ENCODE assay signal across 10 cellular contexts in the genomic region with DNA sequence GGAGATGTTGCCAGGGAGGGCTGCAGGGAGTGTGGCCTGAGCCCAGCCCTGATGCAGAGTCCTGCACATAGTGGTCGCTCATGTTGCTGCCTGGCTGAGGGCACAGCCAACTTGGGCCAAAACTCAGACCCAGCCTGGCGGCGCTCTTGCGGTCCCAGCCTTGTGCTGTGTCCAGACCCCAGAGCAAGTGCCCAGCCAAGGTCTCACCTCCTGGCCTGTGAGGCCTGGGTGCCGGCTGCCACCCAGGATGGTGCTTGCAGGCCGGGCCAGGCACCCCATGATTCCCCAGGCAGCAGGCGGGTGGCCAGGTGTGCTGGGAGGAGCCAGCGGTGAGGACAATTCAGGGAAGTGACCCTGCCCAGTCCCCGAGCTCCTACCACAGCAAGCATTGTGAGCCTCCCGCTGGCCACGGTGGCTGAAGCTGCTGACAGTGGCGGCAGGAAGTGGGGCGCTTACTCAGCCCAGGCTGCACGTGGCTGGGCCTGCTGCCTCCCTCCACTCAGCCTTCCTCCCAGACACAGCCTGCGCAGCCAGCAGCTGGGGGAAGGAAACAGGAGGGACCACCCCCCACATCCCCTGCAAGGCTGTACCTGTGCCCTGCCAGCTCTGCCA. TPM values are rescaled to one million over a fixed set of nuclear protein-coding genes. Genes with fewer than 3 reads are reported as not detected.
DNase-seq lines count a peak whose midpoint lies in the region; ATAC-seq, FAIRE-seq and TF ChIP-seq lines count a peak whose summit lies in the region.
"Had no signal": no experiment of that assay in that cellular context is flagged by ENCODE, and none has a peak within 500 bp of the region (broad histone marks: within the 10 kb centered on the region; RNA-seq: fewer than 3 reads in every experiment).

No MANE protein-coding gene starts in this region.

- no peaks in the 10 kb centered on the region for H3K79me2 ChIP-seq in HepG2 (ENCODE audit: insufficient read depth, low read length)
- H3K79me2 ChIP-seq: hepatocyte had no signal

- H3K27ac Mint-ChIP-seq in activated naive CD8-positive, alpha-beta T cell treated with anti-CD3 and anti-CD28 coated beads, Interleukin-2, amount 10 ng/mL, durations not matched to agents 7 days and 5 days = no peak overlapping the region

- intact Hi-C loops in HepG2 (cut with micrococcal nuclease; ENCODE audit: unreplicated experiment) (no loop called here), aorta (cut with DNase I) (no loop called here)

- H3K4me3 Mint-ChIP-seq in activated naive CD8-positive, alpha-beta T cell treated with anti-CD3 and anti-CD28 coated beads, Interleukin-2, amount 10 ng/mL, durations not matched to agents 7 days and 5 days = no peak overlapping the region

- no peaks in the 10 kb centered on the region for H3K9me3 Mint-ChIP-seq in activated naive CD8-positive, alpha-beta T cell treated with anti-CD3 and anti-CD28 coated beads, Interleukin-2, amount 10 ng/mL, durations not matched to agents 7 days and 5 days

- CTCF ChIA-PET in HepG2 (lab: Yijun Ruan, JAX; ENCODE audit: low intra/inter-chr PET ratio, low total read pairs) = no interaction called here

- FAIRE-seq in HepG2 (lab: Jason Lieb, UNC) = no peak

- H4K20me1 ChIP-seq in HepG2 (ENCODE audit: insufficient read depth, low read length) = no peaks in the 10 kb centered on the region

- no peak for TF ChIP-seq RAD21 in HepG2 (CRISPR knock-in tag; IDR thresholded peaks at IDR 0.05)

- peaks cover 30% of the 10 kb centered on the region for H3K4me1 ChIP-seq in HepG2 (ENCODE audit: insufficient read depth, low read length)
- no peaks in the 10 kb centered on the region for H3K4me1 ChIP-seq in aorta (ENCODE audit: control insufficient read depth in 1 of 2, insufficient read depth in 2 of 2, low read length in 2 of 2)

- no peak overlapping the region for H3K27ac ChIP-seq in HepG2 (ENCODE audit: extremely low read length, insufficient read depth, low read length)
- H3K27ac ChIP-seq in aorta (ENCODE audit: low read depth in 1 of 2, low read length in 2 of 2) = no peak overlapping the region
- H3K27ac ChIP-seq: hepatocyte had no signal

- no peaks in the 10 kb centered on the region for H3K36me3 ChIP-seq in HepG2 (replicated peaks in 1 of 2; ENCODE audit: control insufficient read depth in 1 of 2, insufficient read depth in 2 of 2, low read length in 2 of 2)
- H3K36me3 ChIP-seq in aorta (ENCODE audit: control insufficient read depth in 1 of 2, insufficient read depth in 2 of 2, low read length in 1 of 2) = no peaks in the 10 kb centered on the region

- no peak overlapping the region; the same call in 1 of the 2 replicates for H3K4me2 ChIP-seq in HepG2 (ENCODE audit: low read depth, low read length)
- H3K4me2 ChIP-seq: hepatocyte had no signal

- POLR2A ChIA-PET in activated naive CD8-positive, alpha-beta T cell treated with anti-CD3 and anti-CD28 coated beads, Interleukin-2, amount 10 ng/mL, durations not matched to agents 7 days and 5 days (lab: Charles Lee) = interaction anchor here (0.9 to 2.1 kb wide), 2 partner anchors 30 to 153 kb away, joined by 3 to 9 read pairs; partner anchors contain the start of genes EIF2B2 and NEK9
- POLR2A ChIA-PET in HepG2 (lab: Yijun Ruan, JAX) = interaction anchor here (0.7 to 1.4 kb wide), 3 partner anchors 18 to 675 kb away, joined by 3 read pairs; partner anchors contain the start of gene PGF

- peaks cover 8% of the 10 kb centered on the region for H3K27me3 Mint-ChIP-seq in activated naive CD8-positive, alpha-beta T cell treated with anti-CD3 and anti-CD28 coated beads, Interleukin-2, amount 10 ng/mL, durations not matched to agents 7 days and 5 days

- H3K4me1 Mint-ChIP-seq in activated naive CD8-positive, alpha-beta T cell treated with anti-CD3 and anti-CD28 coated beads, Interleukin-2, amount 10 ng/mL, durations not matched to agents 7 days and 5 days = peaks cover 9% of the 10 kb centered on the region

- in situ Hi-C loops in HepG2 (cut with HindIII; ENCODE audit: extremely low pct_ligation_motif_present, low pct_unique_long_range_greater_than_20kb) = no loop called here

- peak; percentile 92 for ATAC-seq in activated naive CD8-positive, alpha-beta T cell treated with anti-CD3 and anti-CD28 coated beads, Interleukin-2, amount 10 ng/mL, durations not matched to agents 7 days and 5 days (ENCODE audit: low read depth)
- ATAC-seq in HepG2 (peak; percentile 63), aorta (ENCODE audit: low FRiP score) (peak; percentile 59), HG03354 (IDR thresholded peaks at IDR 0.05; ENCODE audit: poor library complexity, severe bottlenecking, unreplicated experiment) (no peak), HG02938 (IDR thresholded peaks at IDR 0.05; ENCODE audit: unreplicated experiment) (no peak)

- H3K27me3 ChIP-seq in HepG2 (ENCODE audit: control insufficient read depth in 1 of 2, insufficient read depth in 2 of 2, low read length in 2 of 2) (peaks cover 0 to 30% of the 10 kb centered on the region in 2 experiments; a peak in 3 of 5 replicates), aorta (ENCODE audit: control insufficient read depth in 1 of 2, insufficient read depth in 2 of 2, low read length in 1 of 2) (no peaks in the 10 kb centered on the region)
- H3K27me3 ChIP-seq: hepatocyte had no signal

- H3K9me3 ChIP-seq in HepG2 (ENCODE audit: low read length) = no peaks in the 10 kb centered on the region
- no peaks in the 10 kb centered on the region for H3K9me3 ChIP-seq in aorta (ENCODE audit: control insufficient read depth, low read length)

- TF ChIP-seq CTCF in HepG2 (CRISPR knock-in tag; IDR thresholded peaks at IDR 0.05) = peak; percentile 19; the same call in 1 of the 2 replicates

- H3K36me3 Mint-ChIP-seq in activated naive CD8-positive, alpha-beta T cell treated with anti-CD3 and anti-CD28 coated beads, Interleukin-2, amount 10 ng/mL, durations not matched to agents 7 days and 5 days = no peaks in the 10 kb centered on the region

- no peak overlapping the region for H2AFZ ChIP-seq in HepG2 (ENCODE audit: low read length)
- H2AFZ ChIP-seq: hepatocyte had no signal

- TF ChIP-seq EP300 in HepG2 (IDR thresholded peaks at IDR 0.05; ENCODE audit: low read depth in 2 of 2, low read length in 2 of 2) (no peak), HepG2 (CRISPR knock-in tag; IDR thresholded peaks at IDR 0.05; ENCODE audit: borderline replicate concordance) (no peak)

- H3K9ac ChIP-seq in HepG2 (ENCODE audit: insufficient read depth, low read depth, low read length) = no peak overlapping the region

- no peak overlapping the region; a peak in 1 of 6 replicates for H3K4me3 ChIP-seq in HepG2 (replicated peaks in 1 of 3; ENCODE audit: insufficient read depth in 1 of 3, low read depth in 2 of 3, low read length in 3 of 3)
- H3K4me3 ChIP-seq in aorta (ENCODE audit: low read length in 2 of 2) = no peak overlapping the region
- H3K4me3 ChIP-seq: hepatocyte had no signal

- 20% methylated on average over 2 of the region's 15 CpGs for WGBS in HepG2 (ENCODE audit: low lambda C conversion rate)
- WGBS in aorta, 2 donors = 89 to 91% methylated on average over 10 to 15 of the region's 15 CpGs

- no peak for TF ChIP-seq POLR2A in HepG2 (IDR thresholded peaks at IDR 0.05; ENCODE audit: insufficient read depth in 1 of 2, low read depth in 2 of 2, low read length in 2 of 2)

- no TSS peak for BruUV-seq in HepG2 (replicated peaks; lab: Mats Ljungman, UMichigan)

- DNase-seq in activated gamma-delta T cell treated with Interleukin-2 at 50 U/mL for 16 hours = peak; percentile 21
- DNase-seq in activated gamma-delta T cell (lab: John Stamatoyannopoulos, UW) = no peak
- DNase-seq in activated naive CD8-positive, alpha-beta T cell treated with anti-CD3 and anti-CD28 coated beads, Interleukin-2, amount 10 ng/mL, durations not matched to agents 7 days and 5 days = peak; percentile 65
- no peak for DNase-seq in HepG2 (ENCODE audit: low spot score)
- DNase-seq in aorta = peak; percentile 79 to 88
- DNase-seq in ecto neural progenitor cell (ENCODE audit: low spot score) = no peak
- DNase-seq: NCI-H187 had no signal

RNA-seq across cellular contexts. Expression of gene PGF, which starts 17.7 kb away (rescaled TPM):
- under 1 TPM in 1 of 2 experiments, not detected in 1; 0.28 TPM for total RNA-seq in activated naive CD8-positive, alpha-beta T cell treated with anti-CD3 and anti-CD28 coated beads, Interleukin-2, amount 10 ng/mL, durations not matched to agents 7 days and 5 days
- total RNA-seq in HepG2 (2016; rRNA removed; fragmentation: Illumina TruSeq; extraction: Trizol) = 20.3 and 27.5 TPM in 2 replicates
- 13.0 and 16.2 TPM in 2 replicates for total RNA-seq in HepG2 (2016; cell fraction: cytosol; rRNA removed; fragmentation: Illumina TruSeq; extraction: Trizol; ENCODE audit: low read depth)
- total RNA-seq in HepG2 (2016; cell fraction: insoluble cytoplasmic fraction; rRNA removed; fragmentation: Illumina TruSeq; extraction: Trizol) = 17.4 and 28.0 TPM in 2 replicates
- total RNA-seq in HepG2 (2016; cell fraction: membrane; rRNA removed; fragmentation: Illumina TruSeq; extraction: Trizol) = 29.3 and 35.9 TPM in 2 replicates
- total RNA-seq in HepG2 (2016; cell fraction: nucleus; rRNA removed; fragmentation: Illumina TruSeq; extraction: Trizol) = 17.6 and 20.1 TPM in 2 replicates
- polyA plus RNA-seq in HepG2 (2011; rRNA removed) = 10.7 and 15.9 TPM in 2 replicates
- 10.4 and 12.8 TPM in 2 replicates for polyA plus RNA-seq in HepG2 (2011; cell fraction: cytosol; rRNA removed)
- polyA plus RNA-seq in HepG2 (2011; cell fraction: nucleus; rRNA removed) = 16.7 and 17.3 TPM in 2 replicates
- 12.1 and 22.6 TPM in 2 replicates for polyA plus RNA-seq in HepG2 (2012)
- polyA plus RNA-seq in HepG2 (2016; cell fraction: cytosol; fragmentation: Illumina TruSeq; extraction: Trizol; ENCODE audit: low read depth) = 11.5 and 14.9 TPM in 2 replicates
- 21.6 and 21.8 TPM in 2 replicates for polyA plus RNA-seq in HepG2 (2016; cell fraction: insoluble cytoplasmic fraction; fragmentation: Illumina TruSeq; extraction: Trizol; ENCODE audit: low read depth)
- 24.0 and 29.9 TPM in 2 replicates for polyA plus RNA-seq in HepG2 (2016; cell fraction: membrane; fragmentation: Illumina TruSeq; extraction: Trizol; ENCODE audit: low read depth)
- 31.6 and 33.1 TPM in 2 replicates for polyA plus RNA-seq in HepG2 (2016; cell fraction: nucleus; fragmentation: Illumina TruSeq; extraction: Trizol; ENCODE audit: insufficient read depth, low read depth)
- polyA minus RNA-seq in HepG2 (2011; rRNA and poly(A)+ RNA removed; ENCODE audit: low replicate concordance) = 0.12 and 15.6 TPM in 2 replicates
- polyA minus RNA-seq in HepG2 (2011; cell fraction: cytosol; rRNA and poly(A)+ RNA removed) = 9.2 and 10.9 TPM in 2 replicates
- 12.9 and 21.1 TPM in 2 replicates for polyA minus RNA-seq in HepG2 (2011; cell fraction: nucleus; rRNA and poly(A)+ RNA removed)
- 10 to 100 TPM; 29.1 to 33.7 TPM for total RNA-seq in aorta
- 10 to 100 TPM in 1 of 2 donors, 1 to 10 TPM in 1; 7.6 to 16.3 TPM for polyA plus RNA-seq in aorta

RNA-seq across cellular contexts. Expression of gene EIF2B2, which starts 29.6 kb away (rescaled TPM):
- 10 to 100 TPM; 35.4 to 37.2 TPM for total RNA-seq in activated naive CD8-positive, alpha-beta T cell treated with anti-CD3 and anti-CD28 coated beads, Interleukin-2, amount 10 ng/mL, durations not matched to agents 7 days and 5 days
- total RNA-seq in HepG2 (2016; rRNA removed; fragmentation: Illumina TruSeq; extraction: Trizol) (54.4 and 80.9 TPM in 2 replicates), aorta (10 to 100 TPM; 37.4 to 39.8 TPM)
- total RNA-seq in HepG2 (2016; cell fraction: cytosol; rRNA removed; fragmentation: Illumina TruSeq; extraction: Trizol; ENCODE audit: low read depth) = 10.9 and 15.6 TPM in 2 replicates
- total RNA-seq in HepG2 (2016; cell fraction: insoluble cytoplasmic fraction; rRNA removed; fragmentation: Illumina TruSeq; extraction: Trizol) = 56.6 and 74.9 TPM in 2 replicates
- 18.1 and 24.3 TPM in 2 replicates for total RNA-seq in HepG2 (2016; cell fraction: membrane; rRNA removed; fragmentation: Illumina TruSeq; extraction: Trizol)
- total RNA-seq in HepG2 (2016; cell fraction: nucleus; rRNA removed; fragmentation: Illumina TruSeq; extraction: Trizol) = 26.5 and 26.8 TPM in 2 replicates
- polyA plus RNA-seq in HepG2 (2011; rRNA removed) (71.7 and 78.6 TPM in 2 replicates), aorta (10 to 100 TPM in 1 of 2 donors, 1 to 10 TPM in 1; 9.5 to 34.8 TPM)
- 69.7 and 85.2 TPM in 2 replicates for polyA plus RNA-seq in HepG2 (2011; cell fraction: cytosol; rRNA removed)
- 27.5 and 29.1 TPM in 2 replicates for polyA plus RNA-seq in HepG2 (2011; cell fraction: nucleus; rRNA removed)
- 33.6 and 54.0 TPM in 2 replicates for polyA plus RNA-seq in HepG2 (2012)
- 19.8 and 22.0 TPM in 2 replicates for polyA plus RNA-seq in HepG2 (2016; cell fraction: cytosol; fragmentation: Illumina TruSeq; extraction: Trizol; ENCODE audit: low read depth)
- 91.0 and 97.2 TPM in 2 replicates for polyA plus RNA-seq in HepG2 (2016; cell fraction: insoluble cytoplasmic fraction; fragmentation: Illumina TruSeq; extraction: Trizol; ENCODE audit: low read depth)
- polyA plus RNA-seq in HepG2 (2016; cell fraction: membrane; fragmentation: Illumina TruSeq; extraction: Trizol; ENCODE audit: low read depth) = 22.9 and 23.0 TPM in 2 replicates
- 37.9 and 39.1 TPM in 2 replicates for polyA plus RNA-seq in HepG2 (2016; cell fraction: nucleus; fragmentation: Illumina TruSeq; extraction: Trizol; ENCODE audit: insufficient read depth, low read depth)
- 63.6 and 109 TPM in 2 replicates for polyA minus RNA-seq in HepG2 (2011; rRNA and poly(A)+ RNA removed; ENCODE audit: low replicate concordance)
- 20.6 and 23.0 TPM in 2 replicates for polyA minus RNA-seq in HepG2 (2011; cell fraction: cytosol; rRNA and poly(A)+ RNA removed)
- polyA minus RNA-seq in HepG2 (2011; cell fraction: nucleus; rRNA and poly(A)+ RNA removed) = 24.2 and 26.6 TPM in 2 replicates

RNA-seq across cellular contexts. Expression of gene RPS6KL1, which starts 50.0 kb away (rescaled TPM):
- total RNA-seq in activated naive CD8-positive, alpha-beta T cell treated with anti-CD3 and anti-CD28 coated beads, Interleukin-2, amount 10 ng/mL, durations not matched to agents 7 days and 5 days = 1 to 10 TPM; 2.6 to 3.9 TPM
- total RNA-seq in HepG2 (2016; rRNA removed; fragmentation: Illumina TruSeq; extraction: Trizol) (8.1 and 11.5 TPM in 2 replicates), aorta (10 to 100 TPM; 12.6 to 17.3 TPM)
- total RNA-seq in HepG2 (2016; cell fraction: cytosol; rRNA removed; fragmentation: Illumina TruSeq; extraction: Trizol; ENCODE audit: low read depth) = 2.4 and 2.7 TPM in 2 replicates
- total RNA-seq in HepG2 (2016; cell fraction: insoluble cytoplasmic fraction; rRNA removed; fragmentation: Illumina TruSeq; extraction: Trizol) = 5.4 and 11.9 TPM in 2 replicates
- total RNA-seq in HepG2 (2016; cell fraction: membrane; rRNA removed; fragmentation: Illumina TruSeq; extraction: Trizol) = 6.9 and 7.9 TPM in 2 replicates
- total RNA-seq in HepG2 (2016; cell fraction: nucleus; rRNA removed; fragmentation: Illumina TruSeq; extraction: Trizol) = 12.4 and 16.2 TPM in 2 replicates
- polyA plus RNA-seq in HepG2 (2011; rRNA removed) (6.5 and 10.3 TPM in 2 replicates), aorta (10 to 100 TPM in 1 of 2 donors, 1 to 10 TPM in 1; 3.3 to 13.8 TPM)
- 3.2 and 3.9 TPM in 2 replicates for polyA plus RNA-seq in HepG2 (2011; cell fraction: cytosol; rRNA removed)
- 23.6 and 25.1 TPM in 2 replicates for polyA plus RNA-seq in HepG2 (2011; cell fraction: nucleus; rRNA removed)
- polyA plus RNA-seq in HepG2 (2012) = 4.9 and 11.7 TPM in 2 replicates
- polyA plus RNA-seq in HepG2 (2016; cell fraction: cytosol; fragmentation: Illumina TruSeq; extraction: Trizol; ENCODE audit: low read depth) = 1.2 and 1.7 TPM in 2 replicates
- 3.7 and 6.7 TPM in 2 replicates for polyA plus RNA-seq in HepG2 (2016; cell fraction: insoluble cytoplasmic fraction; fragmentation: Illumina TruSeq; extraction: Trizol; ENCODE audit: low read depth)
- polyA plus RNA-seq in HepG2 (2016; cell fraction: membrane; fragmentation: Illumina TruSeq; extraction: Trizol; ENCODE audit: low read depth) = 2.9 and 4.2 TPM in 2 replicates
- polyA plus RNA-seq in HepG2 (2016; cell fraction: nucleus; fragmentation: Illumina TruSeq; extraction: Trizol; ENCODE audit: insufficient read depth, low read depth) = 20.2 and 23.1 TPM in 2 replicates
- polyA minus RNA-seq in HepG2 (2011; rRNA and poly(A)+ RNA removed; ENCODE audit: low replicate concordance) = 8.7 and 18.6 TPM in 2 replicates
- polyA minus RNA-seq in HepG2 (2011; cell fraction: cytosol; rRNA and poly(A)+ RNA removed) = 2.4 and 3.3 TPM in 2 replicates
- polyA minus RNA-seq in HepG2 (2011; cell fraction: nucleus; rRNA and poly(A)+ RNA removed) = 12.1 and 17.3 TPM in 2 replicates

Comparison
In these comparisons a context has a peak if more than half of its experiments do, and no peak if none do; other contexts are left out.
1. DNase-seq: peak in activated gamma-delta T cell treated with Interleukin-2 at 50 U/mL for 16 hours (single experiment), activated naive CD8-positive, alpha-beta T cell treated with anti-CD3 and anti-CD28 coated beads, Interleukin-2, amount 10 ng/mL, durations not matched to agents 7 days and 5 days (single experiment) and aorta (2 of 2); none in activated gamma-delta T cell (single experiment), HepG2 (single experiment) and ecto neural progenitor cell (single experiment).
2. ATAC-seq: peak in activated naive CD8-positive, alpha-beta T cell treated with anti-CD3 and anti-CD28 coated beads, Interleukin-2, amount 10 ng/mL, durations not matched to agents 7 days and 5 days (single experiment), HepG2 (single experiment) and aorta (single experiment); none in HG03354 (single experiment) and HG02938 (single experiment).
3. RNA of gene PGF, which starts 17.7 kb away (total RNA-seq): 29.1 to 33.7 TPM in aorta and 13.0 to 35.9 TPM in HepG2; 0.28 TPM in activated naive CD8-positive, alpha-beta T cell treated with anti-CD3 and anti-CD28 coated beads, Interleukin-2, amount 10 ng/mL, durations not matched to agents 7 days and 5 days; every median in the first group is over 10 times any median in the second.